Comparison of ENCODE assay signal across 1 cellular context in the genomic region with DNA sequence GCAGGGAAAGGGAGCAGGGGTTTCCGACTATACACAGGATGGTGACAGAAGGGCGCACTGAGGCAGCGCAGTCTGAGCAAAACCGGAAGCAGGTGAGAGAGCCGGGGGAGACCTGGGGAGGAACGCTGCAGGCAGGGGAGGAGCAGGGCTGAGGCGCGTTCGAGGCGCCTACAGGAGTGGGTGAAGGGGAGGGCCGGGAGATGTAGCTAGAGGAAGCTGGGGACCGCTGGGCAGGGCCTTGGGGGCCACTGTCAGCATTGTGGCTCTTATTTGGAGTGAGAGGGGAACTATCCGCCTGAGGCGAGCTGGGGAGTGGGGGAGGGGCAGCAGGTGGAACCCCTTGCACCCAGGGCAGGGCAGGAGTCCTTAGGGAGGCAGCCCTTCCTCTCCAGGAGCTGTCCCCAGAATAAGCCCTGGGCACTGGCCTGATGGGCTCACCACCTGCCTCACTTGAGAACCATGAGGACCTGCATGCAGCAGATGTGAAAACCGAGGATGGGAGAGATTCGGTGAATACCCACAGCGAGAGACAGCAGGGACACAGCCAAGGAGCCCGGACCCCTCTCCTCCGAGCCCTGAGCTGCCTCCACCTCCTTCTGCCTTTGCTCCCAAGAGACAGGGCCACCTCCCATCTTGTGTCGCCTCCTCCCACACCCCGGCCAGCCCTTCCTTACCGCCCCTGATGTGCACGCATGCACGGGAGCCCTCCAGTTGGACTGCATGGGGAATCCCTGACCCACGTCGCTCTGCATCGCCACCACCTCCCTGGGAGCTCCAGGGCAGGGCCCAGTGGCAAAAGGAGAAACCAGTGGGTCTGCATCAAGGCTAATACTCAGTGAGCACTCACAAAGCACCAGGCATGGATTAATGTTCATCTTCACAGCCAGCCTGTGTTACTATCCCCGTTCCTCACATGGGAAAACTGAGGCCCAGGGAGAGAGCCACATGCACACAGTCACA.
TF ChIP-seq lines count a peak whose summit lies in the region.

No MANE protein-coding gene starts in this region.

TF ChIP-seq in WTC11, 78 proteins besides CTCF, POLR2A, EP300 and RAD21 (continued from another document):
- TF ChIP-seq, protein P1, sequence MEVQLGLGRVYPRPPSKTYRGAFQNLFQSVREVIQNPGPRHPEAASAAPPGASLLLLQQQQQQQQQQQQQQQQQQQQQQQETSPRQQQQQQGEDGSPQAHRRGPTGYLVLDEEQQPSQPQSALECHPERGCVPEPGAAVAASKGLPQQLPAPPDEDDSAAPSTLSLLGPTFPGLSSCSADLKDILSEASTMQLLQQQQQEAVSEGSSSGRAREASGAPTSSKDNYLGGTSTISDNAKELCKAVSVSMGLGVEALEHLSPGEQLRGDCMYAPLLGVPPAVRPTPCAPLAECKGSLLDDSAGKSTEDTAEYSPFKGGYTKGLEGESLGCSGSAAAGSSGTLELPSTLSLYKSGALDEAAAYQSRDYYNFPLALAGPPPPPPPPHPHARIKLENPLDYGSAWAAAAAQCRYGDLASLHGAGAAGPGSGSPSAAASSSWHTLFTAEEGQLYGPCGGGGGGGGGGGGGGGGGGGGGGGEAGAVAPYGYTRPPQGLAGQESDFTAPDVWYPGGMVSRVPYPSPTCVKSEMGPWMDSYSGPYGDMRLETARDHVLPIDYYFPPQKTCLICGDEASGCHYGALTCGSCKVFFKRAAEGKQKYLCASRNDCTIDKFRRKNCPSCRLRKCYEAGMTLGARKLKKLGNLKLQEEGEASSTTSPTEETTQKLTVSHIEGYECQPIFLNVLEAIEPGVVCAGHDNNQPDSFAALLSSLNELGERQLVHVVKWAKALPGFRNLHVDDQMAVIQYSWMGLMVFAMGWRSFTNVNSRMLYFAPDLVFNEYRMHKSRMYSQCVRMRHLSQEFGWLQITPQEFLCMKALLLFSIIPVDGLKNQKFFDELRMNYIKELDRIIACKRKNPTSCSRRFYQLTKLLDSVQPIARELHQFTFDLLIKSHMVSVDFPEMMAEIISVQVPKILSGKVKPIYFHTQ (CRISPR knock-in tag; IDR thresholded peaks at IDR 0.05) = no peak
- TF ChIP-seq NR3C1 (CRISPR knock-in tag; conservative IDR thresholded peaks at IDR 0.05; ENCODE audit: low read depth) (no peak), ZNF416 (CRISPR knock-in tag; IDR thresholded peaks at IDR 0.05) (no peak), CREM (CRISPR knock-in tag; IDR thresholded peaks at IDR 0.05) (no peak), SOX15 (CRISPR knock-in tag; IDR thresholded peaks at IDR 0.05) (no peak), ZNF425 (CRISPR knock-in tag; conservative IDR thresholded peaks at IDR 0.05) (no peak), CDX4 (CRISPR knock-in tag; IDR thresholded peaks at IDR 0.05; ENCODE audit: borderline replicate concordance) (no peak), ZNF263 (CRISPR knock-in tag; IDR thresholded peaks at IDR 0.05; ENCODE audit: low read depth) (no peak), GTF2I (CRISPR knock-in tag; conservative IDR thresholded peaks at IDR 0.05) (no peak), NFE2L1 (CRISPR knock-in tag; IDR thresholded peaks at IDR 0.05) (no peak), MXD4 (CRISPR knock-in tag; IDR thresholded peaks at IDR 0.05; ENCODE audit: borderline replicate concordance) (no peak), FOXP1 (CRISPR knock-in tag; IDR thresholded peaks at IDR 0.05; ENCODE audit: borderline replicate concordance) (no peak), CBFB (CRISPR knock-in tag; IDR thresholded peaks at IDR 0.05; ENCODE audit: low read depth) (no peak)
- TF ChIP-seq, protein P2, sequence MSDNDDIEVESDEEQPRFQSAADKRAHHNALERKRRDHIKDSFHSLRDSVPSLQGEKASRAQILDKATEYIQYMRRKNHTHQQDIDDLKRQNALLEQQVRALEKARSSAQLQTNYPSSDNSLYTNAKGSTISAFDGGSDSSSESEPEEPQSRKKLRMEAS (CRISPR knock-in tag; IDR thresholded peaks at IDR 0.05) = no peak
- TF ChIP-seq, protein P3, sequence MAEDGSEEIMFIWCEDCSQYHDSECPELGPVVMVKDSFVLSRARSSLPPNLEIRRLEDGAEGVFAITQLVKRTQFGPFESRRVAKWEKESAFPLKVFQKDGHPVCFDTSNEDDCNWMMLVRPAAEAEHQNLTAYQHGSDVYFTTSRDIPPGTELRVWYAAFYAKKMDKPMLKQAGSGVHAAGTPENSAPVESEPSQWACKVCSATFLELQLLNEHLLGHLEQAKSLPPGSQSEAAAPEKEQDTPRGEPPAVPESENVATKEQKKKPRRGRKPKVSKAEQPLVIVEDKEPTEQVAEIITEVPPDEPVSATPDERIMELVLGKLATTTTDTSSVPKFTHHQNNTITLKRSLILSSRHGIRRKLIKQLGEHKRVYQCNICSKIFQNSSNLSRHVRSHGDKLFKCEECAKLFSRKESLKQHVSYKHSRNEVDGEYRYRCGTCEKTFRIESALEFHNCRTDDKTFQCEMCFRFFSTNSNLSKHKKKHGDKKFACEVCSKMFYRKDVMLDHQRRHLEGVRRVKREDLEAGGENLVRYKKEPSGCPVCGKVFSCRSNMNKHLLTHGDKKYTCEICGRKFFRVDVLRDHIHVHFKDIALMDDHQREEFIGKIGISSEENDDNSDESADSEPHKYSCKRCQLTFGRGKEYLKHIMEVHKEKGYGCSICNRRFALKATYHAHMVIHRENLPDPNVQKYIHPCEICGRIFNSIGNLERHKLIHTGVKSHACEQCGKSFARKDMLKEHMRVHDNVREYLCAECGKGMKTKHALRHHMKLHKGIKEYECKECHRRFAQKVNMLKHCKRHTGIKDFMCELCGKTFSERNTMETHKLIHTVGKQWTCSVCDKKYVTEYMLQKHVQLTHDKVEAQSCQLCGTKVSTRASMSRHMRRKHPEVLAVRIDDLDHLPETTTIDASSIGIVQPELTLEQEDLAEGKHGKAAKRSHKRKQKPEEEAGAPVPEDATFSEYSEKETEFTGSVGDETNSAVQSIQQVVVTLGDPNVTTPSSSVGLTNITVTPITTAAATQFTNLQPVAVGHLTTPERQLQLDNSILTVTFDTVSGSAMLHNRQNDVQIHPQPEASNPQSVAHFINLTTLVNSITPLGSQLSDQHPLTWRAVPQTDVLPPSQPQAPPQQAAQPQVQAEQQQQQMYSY (CRISPR knock-in tag; IDR thresholded peaks at IDR 0.05) = no peak
- TF ChIP-seq, protein P4, sequence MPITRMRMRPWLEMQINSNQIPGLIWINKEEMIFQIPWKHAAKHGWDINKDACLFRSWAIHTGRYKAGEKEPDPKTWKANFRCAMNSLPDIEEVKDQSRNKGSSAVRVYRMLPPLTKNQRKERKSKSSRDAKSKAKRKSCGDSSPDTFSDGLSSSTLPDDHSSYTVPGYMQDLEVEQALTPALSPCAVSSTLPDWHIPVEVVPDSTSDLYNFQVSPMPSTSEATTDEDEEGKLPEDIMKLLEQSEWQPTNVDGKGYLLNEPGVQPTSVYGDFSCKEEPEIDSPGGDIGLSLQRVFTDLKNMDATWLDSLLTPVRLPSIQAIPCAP (CRISPR knock-in tag; IDR thresholded peaks at IDR 0.05) = no peak
- TF ChIP-seq, protein P5, sequence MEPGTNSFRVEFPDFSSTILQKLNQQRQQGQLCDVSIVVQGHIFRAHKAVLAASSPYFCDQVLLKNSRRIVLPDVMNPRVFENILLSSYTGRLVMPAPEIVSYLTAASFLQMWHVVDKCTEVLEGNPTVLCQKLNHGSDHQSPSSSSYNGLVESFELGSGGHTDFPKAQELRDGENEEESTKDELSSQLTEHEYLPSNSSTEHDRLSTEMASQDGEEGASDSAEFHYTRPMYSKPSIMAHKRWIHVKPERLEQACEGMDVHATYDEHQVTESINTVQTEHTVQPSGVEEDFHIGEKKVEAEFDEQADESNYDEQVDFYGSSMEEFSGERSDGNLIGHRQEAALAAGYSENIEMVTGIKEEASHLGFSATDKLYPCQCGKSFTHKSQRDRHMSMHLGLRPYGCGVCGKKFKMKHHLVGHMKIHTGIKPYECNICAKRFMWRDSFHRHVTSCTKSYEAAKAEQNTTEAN (CRISPR knock-in tag; IDR thresholded peaks at IDR 0.05) = no peak
TF ChIP-seq in WTC11: peak in this region for 0.
